ENCODE assay signal across 17 cellular contexts in the genomic region with DNA sequence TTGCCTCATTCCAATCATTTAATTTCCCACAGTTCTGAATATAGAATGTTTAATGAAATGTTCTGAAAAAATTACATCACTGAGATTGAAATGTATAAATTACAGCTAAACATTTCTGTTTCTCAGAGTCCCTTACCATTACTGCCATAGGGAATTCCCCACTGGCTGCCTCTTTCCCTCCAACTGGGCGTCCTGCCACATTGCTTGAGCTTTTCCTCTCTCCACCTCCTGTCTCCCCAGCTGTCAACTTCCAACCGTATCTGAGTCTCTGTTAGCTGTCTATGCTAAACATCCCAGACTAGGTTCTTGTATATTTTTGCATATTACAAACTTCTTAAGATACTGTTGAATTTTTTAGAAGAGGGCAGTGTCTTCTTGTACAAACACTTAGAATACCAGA.
DNase-seq lines count a peak whose midpoint lies in the region; ATAC-seq and TF ChIP-seq lines count a peak whose summit lies in the region.
"Had no signal": no experiment of that assay in that cellular context is flagged by ENCODE, and none has a peak within 500 bp of the region (broad histone marks: within the 10 kb centered on the region; RNA-seq: fewer than 3 reads in every experiment).

No MANE protein-coding gene starts in this region.

- H3K27ac ChIP-seq in psoas muscle: no peak overlapping the region
- H3K27ac ChIP-seq: dorsolateral prefrontal cortex had no signal

- no peaks in the 10 kb centered on the region for H3K4me1 Mint-ChIP-seq in activated T-helper 1 cell treated with anti-CD3 and anti-CD28 coated beads, Interleukin-12 subunit alpha, Interleukin-12 subunit beta, Interleukin-2, Interleukin-4 antibody, amounts not matched to agents 30 ng/mL and 10 ng/mL and 1 ng/mL, durations not matched to agents 14 hours and 24 hours and 36 hours (ENCODE audit: low read depth)

- no peaks in the 10 kb centered on the region for H3K27me3 ChIP-seq in psoas muscle (ENCODE audit: insufficient read depth in 3 of 3, low read length in 2 of 3)
- H3K27me3 ChIP-seq: dorsolateral prefrontal cortex had no signal

- intact Hi-C loops in activated T-helper 1 cell treated with anti-CD3 and anti-CD28 coated beads, Interleukin-12 subunit alpha, Interleukin-12 subunit beta, Interleukin-2, Interleukin-4 antibody, amounts not matched to agents 30 ng/mL and 10 ng/mL and 1 ng/mL, durations not matched to agents 14 hours and 24 hours and 36 hours (cut with micrococcal nuclease): no loop called here
- intact Hi-C loops in psoas muscle (cut with DNase I): no loop called here

- peak overlapping the region; percentile 6 for H3K27ac Mint-ChIP-seq in activated T-helper 1 cell treated with anti-CD3 and anti-CD28 coated beads, Interleukin-12 subunit alpha, Interleukin-12 subunit beta, Interleukin-2, Interleukin-4 antibody, amounts not matched to agents 30 ng/mL and 10 ng/mL and 1 ng/mL, durations not matched to agents 14 hours and 24 hours and 36 hours

- no peaks in the 10 kb centered on the region for H3K36me3 ChIP-seq in psoas muscle (ENCODE audit: insufficient read depth in 1 of 2, low read depth in 1 of 2)

- peak; percentile 4 for DNase-seq in NCI-H1092 treated with DMSO at 0.1 percent for 48 hours (lab: John Stamatoyannopoulos, UW)
- no peak for DNase-seq in NCI-H1092 (lab: John Stamatoyannopoulos, UW)
- peak; percentile 2 for DNase-seq in HCEC 1CT
- DNase-seq in activated T-helper 1 cell treated with anti-CD3 and anti-CD28 coated beads, Interleukin-12 subunit alpha, Interleukin-12 subunit beta, Interleukin-2, Interleukin-4 antibody, amounts not matched to agents 30 ng/mL and 10 ng/mL and 1 ng/mL, durations not matched to agents 14 hours and 24 hours and 36 hours (ENCODE audit: low spot score): no peak
- DNase-seq in fibroblast of peridontal ligament (ENCODE audit: extremely low read depth): peak; percentile 29
- no peak for DNase-seq in psoas muscle
- DNase-seq: 8988T; activated naive CD4-positive, alpha-beta T cell treated with anti-CD3 and anti-CD28 coated beads, Interleukin-2, amount 50 U/mL, for 16 hours; activated T-cell treated with anti-CD3 and anti-CD28 coated beads, Interleukin-2, amount 50 U/mL, for 4 hours; erythroblast; H7; NCI-H2029; retina; stimulated activated CD4-positive, alpha-beta T cell treated with anti-CD3 and anti-CD28 coated beads, Interleukin-12 subunit alpha, Interleukin-12 subunit beta, amount 100 ng/mL, for 4 hours had no signal

- H3K4me1 ChIP-seq in psoas muscle: no peaks in the 10 kb centered on the region

- TF ChIP-seq CTCF in psoas muscle (IDR thresholded peaks at IDR 0.05): no peak

- no peaks in the 10 kb centered on the region for H3K36me3 Mint-ChIP-seq in activated T-helper 1 cell treated with anti-CD3 and anti-CD28 coated beads, Interleukin-12 subunit alpha, Interleukin-12 subunit beta, Interleukin-2, Interleukin-4 antibody, amounts not matched to agents 30 ng/mL and 10 ng/mL and 1 ng/mL, durations not matched to agents 14 hours and 24 hours and 36 hours (ENCODE audit: low read depth)

- no peaks in the 10 kb centered on the region for H3K9me3 ChIP-seq in psoas muscle

- no peak overlapping the region for H3K4me3 Mint-ChIP-seq in activated T-helper 1 cell treated with anti-CD3 and anti-CD28 coated beads, Interleukin-12 subunit alpha, Interleukin-12 subunit beta, Interleukin-2, Interleukin-4 antibody, amounts not matched to agents 30 ng/mL and 10 ng/mL and 1 ng/mL, durations not matched to agents 14 hours and 24 hours and 36 hours
- H3K4me3 Mint-ChIP-seq: activated T-cell treated with anti-CD3 and anti-CD28 coated beads, Interleukin-2, amount 50 U/mL, for 4 hours had no signal

- no peak overlapping the region for H3K4me3 ChIP-seq in psoas muscle
- H3K4me3 ChIP-seq: dorsolateral prefrontal cortex had no signal

- H3K27me3 Mint-ChIP-seq in activated T-helper 1 cell treated with anti-CD3 and anti-CD28 coated beads, Interleukin-12 subunit alpha, Interleukin-12 subunit beta, Interleukin-2, Interleukin-4 antibody, amounts not matched to agents 30 ng/mL and 10 ng/mL and 1 ng/mL, durations not matched to agents 14 hours and 24 hours and 36 hours (ENCODE audit: insufficient read depth): no peaks in the 10 kb centered on the region

- no peak for ATAC-seq in psoas muscle
- ATAC-seq in GM21526 (IDR thresholded peaks at IDR 0.05; ENCODE audit: low FRiP score, unreplicated experiment): no peak
- ATAC-seq in HG03175 (IDR thresholded peaks at IDR 0.05; ENCODE audit: unreplicated experiment): no peak
- ATAC-seq: activated T-cell treated with anti-CD3 and anti-CD28 coated beads, Interleukin-2, amount 50 U/mL, for 4 hours had no signal

- WGBS in psoas muscle, 3 donors: 11 to 17% (median 13%) methylated on average over 2 of the region's 2 CpGs

- H3K9me3 Mint-ChIP-seq in activated T-helper 1 cell treated with anti-CD3 and anti-CD28 coated beads, Interleukin-12 subunit alpha, Interleukin-12 subunit beta, Interleukin-2, Interleukin-4 antibody, amounts not matched to agents 30 ng/mL and 10 ng/mL and 1 ng/mL, durations not matched to agents 14 hours and 24 hours and 36 hours: no peaks in the 10 kb centered on the region

Comparison
In these comparisons a context has a peak if more than half of its experiments do, and no peak if none do; other contexts are left out.
1. DNase-seq: peak in NCI-H1092 treated with DMSO at 0.1 percent for 48 hours (single experiment), HCEC 1CT (single experiment) and fibroblast of peridontal ligament (single experiment); none in NCI-H1092 (single experiment), activated T-helper 1 cell treated with anti-CD3 and anti-CD28 coated beads, Interleukin-12 subunit alpha, Interleukin-12 subunit beta, Interleukin-2, Interleukin-4 antibody, amounts not matched to agents 30 ng/mL and 10 ng/mL and 1 ng/mL, durations not matched to agents 14 hours and 24 hours and 36 hours (single experiment) and psoas muscle (0 of 2).